ENCODE assay signal across 19 cellular contexts in genomic region chr3:5299146-5299545, GRCh38.
DNase-seq lines count a peak whose midpoint lies in the region; ATAC-seq, FAIRE-seq and TF ChIP-seq lines count a peak whose summit lies in the region.
"Had no signal": no experiment of that assay in that cellular context is flagged by ENCODE, and none has a peak within 500 bp of the region (broad histone marks: within the 10 kb centered on the region; RNA-seq: fewer than 3 reads in every experiment).

No MANE protein-coding gene starts in this region.

- H3K36me3 ChIP-seq in Caco-2 (ENCODE audit: control insufficient read depth, insufficient read depth, low read length) (no peaks in the 10 kb centered on the region), MM.1S (replicated peaks; ENCODE audit: insufficient read depth, low read length) (no peaks in the 10 kb centered on the region), GM12878 (ENCODE audit: control insufficient read depth in 2 of 2, insufficient read depth in 2 of 2, low read length in 1 of 2) (no peaks in the 10 kb centered on the region), right atrium auricular region (no peaks in the 10 kb centered on the region)
- H3K36me3 ChIP-seq: BE2C had no signal

- H2AFZ ChIP-seq in MM.1S (ENCODE audit: low read length) (no peak overlapping the region), GM12878 (ENCODE audit: control insufficient read depth, low read depth, low read length) (no peak overlapping the region)

- DNase-seq in Caco-2 (peak; percentile 53 to 55), D721Med (ENCODE audit: insufficient read length, low spot score) (no peak), MM.1S (no peak), GM12878 (ENCODE audit: low read depth, low spot score) (no peak), glomerular visceral epithelial cell (ENCODE audit: extremely low spot score) (no peak), right atrium auricular region (ENCODE audit: low spot score) (no peak)
- DNase-seq: ACHN; BE2C; C1 segment of cervical spinal cord; CD4-positive, CD25-positive, alpha-beta regulatory T cell; CD8-positive, alpha-beta memory T cell; COR-L47; DMS153; DND-41; EL; GOT3; H7 had no signal

- H3K4me3 ChIP-seq in Caco-2 (ENCODE audit: low read depth, low read length) (no peak overlapping the region), MM.1S (ENCODE audit: low read length) (no peak overlapping the region), GM12878 (no peak overlapping the region), right atrium auricular region (no peak overlapping the region)

- H3K4me1 Mint-ChIP-seq in Caco-2 (ENCODE audit: low read depth, unreplicated experiment), result peaks cover 25% of the 10 kb centered on the region
- H3K4me1 Mint-ChIP-seq: CD4-positive, CD25-positive, alpha-beta regulatory T cell had no signal

- intact Hi-C loops in Caco-2 (cut with micrococcal nuclease; ENCODE audit: unreplicated experiment), result no loop called here
- intact Hi-C loops in GM12878 (cut with micrococcal nuclease; ENCODE audit: unreplicated experiment), result loop anchor here (2.0 kb wide), 1 partner anchor 158 kb away; no protein-coding TSS in a partner anchor

- H3K9me3 ChIP-seq in Caco-2 (no peaks in the 10 kb centered on the region), MM.1S (replicated peaks; ENCODE audit: insufficient read depth, low read length) (no peaks in the 10 kb centered on the region), GM12878 (replicated peaks; ENCODE audit: control insufficient read depth, insufficient read depth, low read length) (no peaks in the 10 kb centered on the region; the same call in 2 of the 3 replicates), right atrium auricular region (no peaks in the 10 kb centered on the region)
- H3K9me3 ChIP-seq: BE2C had no signal

- CTCF ChIA-PET in Caco-2 (lab: Charles Lee) (interaction anchor here (1.0 to 1.4 kb wide), 2 partner anchors 66 to 72 kb away, joined by 3 to 4 read pairs; no protein-coding TSS in a partner anchor), GM12878 (lab: Yijun Ruan, JAX) (interaction anchor here (0.8 to 2.7 kb wide), 16 partner anchors 8 to 588 kb away, joined by 3 to 11 read pairs (median 4); no protein-coding TSS in a partner anchor)

- peak overlapping the region; percentile 4; the same call in 1 of the 2 replicates for H3K4me2 ChIP-seq in MM.1S (ENCODE audit: low read depth, low read length)
- H3K4me2 ChIP-seq in GM12878 (ENCODE audit: control insufficient read depth, insufficient read depth), result no peak overlapping the region

- TF ChIP-seq CTCF in Caco-2 (IDR thresholded peaks at IDR 0.05; ENCODE audit: insufficient read depth in 1 of 2, low read depth in 1 of 2, low read length in 1 of 2, severe bottlenecking in 1 of 2, unreplicated experiment in 1 of 2) (no peak), D721Med (IDR thresholded peaks at IDR 0.05; ENCODE audit: insufficient read depth, missing control alignments) (no peak), MM.1S (IDR thresholded peaks at IDR 0.05; ENCODE audit: low read length) (no peak), GM12878 (IDR thresholded peaks at IDR 0.05 in 2 of 3, conservative IDR thresholded peaks at IDR 0.05 in 1 of 3; ENCODE audit: control insufficient read depth in 2 of 3, extremely low read depth in 1 of 3, insufficient read depth in 1 of 3, low read depth in 3 of 3, low read length in 3 of 3) (no peak), right atrium auricular region (IDR thresholded peaks at IDR 0.05) (no peak)

- SMC1A ChIA-PET in GM12878 (lab: Charles Lee; ENCODE audit: uncharacterized antibody, unreplicated experiment), result interaction anchor here (0.8 to 3.7 kb wide), 22 partner anchors 11 to 1269 kb away, joined by 3 to 34 read pairs (median 5); partner anchors contain the start of gene ARL8B

- in situ Hi-C loops in GM12878 (cut with MboI), result loop anchor here (10.0 kb wide), 1 partner anchor 174 kb away; the partner anchor contains the start of gene ARL8B

- RAD21 ChIA-PET in GM12878 (lab: Charles Lee; ENCODE audit: unreplicated experiment), result interaction anchor here (0.8 to 3.7 kb wide), 16 partner anchors 22 to 930 kb away, joined by 3 to 21 read pairs (median 5); no protein-coding TSS in a partner anchor

- peak overlapping the region; percentile 25 for H3K27ac Mint-ChIP-seq in Caco-2 (ENCODE audit: unreplicated experiment)
- H3K27ac Mint-ChIP-seq: CD4-positive, CD25-positive, alpha-beta regulatory T cell; CD8-positive, alpha-beta memory T cell had no signal

- no peaks in the 10 kb centered on the region for H4K20me1 ChIP-seq in MM.1S (ENCODE audit: insufficient read depth, low read length)
- H4K20me1 ChIP-seq in GM12878 (ENCODE audit: control insufficient read depth, insufficient read depth), result no peaks in the 10 kb centered on the region

- peaks cover 15% of the 10 kb centered on the region for H3K9me3 Mint-ChIP-seq in Caco-2 (ENCODE audit: unreplicated experiment)
- H3K9me3 Mint-ChIP-seq: CD8-positive, alpha-beta memory T cell had no signal

- no peak for TF ChIP-seq EP300 in GM12878 (IDR thresholded peaks at IDR 0.05; ENCODE audit: borderline replicate concordance in 1 of 2, control insufficient read depth in 1 of 2, low read depth in 2 of 2, low read length in 2 of 2)

- H3F3A ChIP-seq in MM.1S (ENCODE audit: insufficient read depth, low read length), result peaks cover 3% of the 10 kb centered on the region; the same call in 1 of the 2 replicates

- no peaks in the 10 kb centered on the region for H3K79me2 ChIP-seq in MM.1S (ENCODE audit: low read length)
- no peaks in the 10 kb centered on the region for H3K79me2 ChIP-seq in GM12878 (ENCODE audit: control insufficient read depth, insufficient read depth, low read length)

- FAIRE-seq in D721Med (lab: Jason Lieb, UNC), result peak; percentile 55
- no peak for FAIRE-seq in GM12878 (lab: Jason Lieb, UNC)
- FAIRE-seq: A204.1 had no signal

- no peak for TF ChIP-seq POLR2A in GM12878 (IDR thresholded peaks at IDR 0.05; ENCODE audit: low read depth, low read length)

- 85% methylated on average over 3 of the region's 3 CpGs for WGBS in GM12878 (ENCODE audit: insufficient coverage, insufficient replicate concordance, low lambda C conversion rate, missing lambda C conversion rate)

- BruUV-seq in Caco-2 (replicated peaks; lab: Mats Ljungman, UMichigan) (no TSS peak), GM12878 (replicated peaks; lab: Mats Ljungman, UMichigan) (no TSS peak)

- H3K9ac ChIP-seq in MM.1S (ENCODE audit: low read length) (no peak overlapping the region), GM12878 (ENCODE audit: control insufficient read depth, insufficient read depth, low read length) (no peak overlapping the region)

- no peaks in the 10 kb centered on the region for H3K36me3 Mint-ChIP-seq in Caco-2 (ENCODE audit: insufficient read depth, unreplicated experiment)
- H3K36me3 Mint-ChIP-seq: CD4-positive, CD25-positive, alpha-beta regulatory T cell had no signal

- POLR2A ChIA-PET in Caco-2 (lab: Charles Lee) (interaction anchor here (0.6 kb wide), 1 partner anchor 103 kb away, joined by 3 read pairs; no protein-coding TSS in a partner anchor), GM12878 (lab: Charles Lee) (interaction anchor here (1.2 to 1.5 kb wide), 5 partner anchors 98 to 291 kb away, joined by 3 to 4 read pairs (median 3); no protein-coding TSS in a partner anchor)

- H3K27me3 ChIP-seq in Caco-2 (replicated peaks; ENCODE audit: control insufficient read depth, insufficient read depth, low read length), result no peaks in the 10 kb centered on the region
- H3K27me3 ChIP-seq in MM.1S (replicated peaks; ENCODE audit: insufficient read depth, low read length), result no peaks in the 10 kb centered on the region
- no peaks in the 10 kb centered on the region for H3K27me3 ChIP-seq in GM12878 (replicated peaks in 1 of 2; ENCODE audit: control insufficient read depth in 2 of 2, insufficient read depth in 2 of 2, low read length in 1 of 2)
- no peaks in the 10 kb centered on the region for H3K27me3 ChIP-seq in right atrium auricular region
- H3K27me3 ChIP-seq: BE2C had no signal

- no peak overlapping the region for H3K27ac ChIP-seq in MM.1S (ENCODE audit: low read length)
- H3K27ac ChIP-seq in GM12878 (ENCODE audit: control insufficient read depth, insufficient read depth), result no peak overlapping the region
- no peak overlapping the region for H3K27ac ChIP-seq in right atrium auricular region

- H3K9me2 ChIP-seq in MM.1S (replicated peaks; ENCODE audit: insufficient read depth, low read length), result no peaks in the 10 kb centered on the region

- no peak for TF ChIP-seq RAD21 in GM12878 (IDR thresholded peaks at IDR 0.05; ENCODE audit: insufficient read depth, low read depth, low read length)

- no peak overlapping the region for H3K4me3 Mint-ChIP-seq in Caco-2 (ENCODE audit: unreplicated experiment)
- H3K4me3 Mint-ChIP-seq: CD4-positive, CD25-positive, alpha-beta regulatory T cell; CD8-positive, alpha-beta memory T cell had no signal

- ATAC-seq in GM12878, result no peak
- no peak for ATAC-seq in GM18519 (IDR thresholded peaks at IDR 0.05; ENCODE audit: low FRiP score, unreplicated experiment)

- H3K4me1 ChIP-seq in Caco-2, result peaks cover 25% of the 10 kb centered on the region
- peaks cover 11% of the 10 kb centered on the region; the same call in 1 of the 2 replicates for H3K4me1 ChIP-seq in MM.1S (ENCODE audit: low read length)
- H3K4me1 ChIP-seq in GM12878 (ENCODE audit: control insufficient read depth, insufficient read depth, low read length), result peaks cover 14% of the 10 kb centered on the region
- H3K4me1 ChIP-seq in right atrium auricular region, result peaks cover 0 to 11% of the 10 kb centered on the region in 2 donors
- H3K4me1 ChIP-seq: BE2C had no signal

- no peaks in the 10 kb centered on the region for H3K27me3 Mint-ChIP-seq in Caco-2 (ENCODE audit: insufficient read depth, unreplicated experiment)

TF ChIP-seq in GM12878, 131 proteins besides CTCF, POLR2A, EP300 and RAD21:
- TF ChIP-seq CHD1 (IDR thresholded peaks at IDR 0.05; ENCODE audit: low read depth, low read length) (no peak), TCF7 (IDR thresholded peaks at IDR 0.05; ENCODE audit: borderline replicate concordance) (peak; percentile 47; the same call in 1 of the 2 replicates), RELA (IDR thresholded peaks at IDR 0.05; ENCODE audit: borderline replicate concordance, partially characterized antibody) (no peak)
TF ChIP-seq in GM12878: peak in this region for 1.

Comparison
In these comparisons a context has a peak if more than half of its experiments do, and no peak if none do; other contexts are left out.
1. DNase-seq: peak in Caco-2 (2 of 2); none in D721Med (single experiment), MM.1S (single experiment), GM12878 (single experiment), glomerular visceral epithelial cell (single experiment) and right atrium auricular region (single experiment).